In genomic region chr3:51670053-51670666, GRCh38 we compare ENCODE assay signal across 8 cellular contexts. TPM values are rescaled to one million over a fixed set of nuclear protein-coding genes. Genes with fewer than 3 reads are reported as not detected.
DNase-seq lines count a peak whose midpoint lies in the region; ATAC-seq and TF ChIP-seq lines count a peak whose summit lies in the region.

No MANE protein-coding gene starts in this region.

- H3K79me2 ChIP-seq in SK-N-SH (ENCODE audit: insufficient read depth) = peaks cover 24% of the 10 kb centered on the region
- H3K79me2 ChIP-seq in hepatocyte = peaks cover 18% of the 10 kb centered on the region

- TF ChIP-seq RAD21 in SK-N-SH (IDR thresholded peaks at IDR 0.05; ENCODE audit: low read length) = no peak

- ATAC-seq in SK-N-SH treated with all-trans-retinoic acid at 6 μM for 48 hours = no peak
- ATAC-seq in activated B cell treated with CpG ODN at 0.5 μM for 24 hours (ENCODE audit: low read depth) = no peak
- no peak for ATAC-seq in stimulated activated naive CD8-positive, alpha-beta T cell treated with anti-CD3 and anti-CD28 coated beads, Interleukin-15, Interleukin-2, amounts not matched to agents 100 U/mL and 50 U/mL, for 24 hours
- no peak for ATAC-seq in HG02678 (IDR thresholded peaks at IDR 0.05; ENCODE audit: unreplicated experiment)
- ATAC-seq in HG02938 (IDR thresholded peaks at IDR 0.05; ENCODE audit: unreplicated experiment) = no peak
- ATAC-seq in GM21528 (IDR thresholded peaks at IDR 0.05; ENCODE audit: low FRiP score, unreplicated experiment) = no peak

- no peak overlapping the region for H3K9ac ChIP-seq in SK-N-SH

- intact Hi-C loops in activated B cell treated with CpG ODN at 0.5 μM for 24 hours (cut with micrococcal nuclease) = loop anchor here (5.0 kb wide), 3 partner anchors 867 to 1948 kb away; partner anchors contain the start of genes C3orf18, GMPPB, HEMK1 and UQCC5

- CTCF ChIA-PET in SK-N-SH (lab: Yijun Ruan, JAX) (interaction anchor here (0.7 to 10.3 kb wide), 32 partner anchors 8 to 1060 kb away, joined by 3 to 209 read pairs (median 5); partner anchors contain the start of genes DCAF1, GRM2 and RAD54L2), activated B cell treated with CpG ODN at 0.5 μM for 24 hours (lab: Charles Lee) (interaction anchor here (0.6 to 6.7 kb wide), 8 partner anchors 11 to 376 kb away, joined by 3 to 89 read pairs (median 4); partner anchors contain the start of gene DCAF1)

- peaks cover 48% of the 10 kb centered on the region for H3K4me1 Mint-ChIP-seq in activated B cell treated with CpG ODN at 0.5 μM for 24 hours

- H3K27me3 ChIP-seq in SK-N-SH (ENCODE audit: insufficient read depth) = no peaks in the 10 kb centered on the region
- no peaks in the 10 kb centered on the region for H3K27me3 ChIP-seq in hepatocyte

- H3K27ac ChIP-seq in SK-N-SH (ENCODE audit: low read depth in 2 of 2, low read length in 1 of 2) (peak overlapping the region in 1 of 2 experiments; percentile 47; a peak in 1 of 4 replicates), hepatocyte (peak overlapping the region; percentile 42)

- POLR2A ChIA-PET in SK-N-SH (lab: Yijun Ruan, JAX) (interaction anchor here (0.7 to 3.1 kb wide), 3 partner anchors 131 to 279 kb away, joined by 3 to 29 read pairs (median 4); partner anchors contain the start of genes DCAF1 and RBM15B), activated B cell treated with CpG ODN at 0.5 μM for 24 hours (lab: Charles Lee) (interaction anchor here (0.8 to 7.7 kb wide), 5 partner anchors 12 to 169 kb away, joined by 3 to 94 read pairs (median 5); partner anchors contain the start of gene DCAF1)

- H3K4me3 ChIP-seq in SK-N-SH (ENCODE audit: low read depth in 2 of 2, low read length in 1 of 2) = peak overlapping the region in 1 of 2 experiments; percentile 85; a peak in 3 of 4 replicates
- H3K4me3 ChIP-seq in hepatocyte = no peak overlapping the region

- H4K20me1 ChIP-seq in SK-N-SH (ENCODE audit: insufficient read depth) (peaks cover 8% of the 10 kb centered on the region; the same call in 1 of the 2 replicates), hepatocyte (ENCODE audit: insufficient read depth, poor library complexity, severe bottlenecking) (no peaks in the 10 kb centered on the region)

- peaks cover 13% of the 10 kb centered on the region for H3F3A ChIP-seq in SK-N-SH (replicated peaks; ENCODE audit: insufficient read depth)

- DNase-seq in SK-N-SH (no peak), activated B cell treated with CpG ODN at 0.5 μM for 24 hours (no peak), hepatocyte (ENCODE audit: low spot score) (no peak)
- DNase-seq in stimulated activated naive CD8-positive, alpha-beta T cell treated with anti-CD3 and anti-CD28 coated beads, Interleukin-15, Interleukin-2, amounts not matched to agents 100 U/mL and 50 U/mL, for 24 hours = peak; percentile 13

- WGBS in SK-N-SH (ENCODE audit: low lambda C conversion rate) = 95% methylated on average over 11 of the region's 11 CpGs
- 88% methylated on average over 11 of the region's 11 CpGs for WGBS in hepatocyte (ENCODE audit: low lambda C conversion rate, missing lambda C conversion rate)

- TF ChIP-seq CTCF in SK-N-SH (IDR thresholded peaks at IDR 0.05) (no peak), activated B cell treated with CpG ODN at 0.5 μM for 24 hours (IDR thresholded peaks at IDR 0.05) (no peak), hepatocyte (IDR thresholded peaks at IDR 0.05; ENCODE audit: poor library complexity) (no peak)

- H3K4me2 ChIP-seq in SK-N-SH (peak overlapping the region; percentile 100; the same call in 1 of the 2 replicates), hepatocyte (peak overlapping the region; percentile 94)

- no peaks in the 10 kb centered on the region for H3K9me3 Mint-ChIP-seq in activated B cell treated with CpG ODN at 0.5 μM for 24 hours

- H3K4me3 Mint-ChIP-seq in activated B cell treated with CpG ODN at 0.5 μM for 24 hours = peak overlapping the region; percentile 89

- H3K36me3 Mint-ChIP-seq in activated B cell treated with CpG ODN at 0.5 μM for 24 hours (ENCODE audit: low read depth) = peaks cover 9% of the 10 kb centered on the region

- H3K9me2 ChIP-seq in SK-N-SH = no peaks in the 10 kb centered on the region
- no peaks in the 10 kb centered on the region for H3K9me2 ChIP-seq in hepatocyte (replicated peaks; ENCODE audit: insufficient read depth)

- H2AFZ ChIP-seq in SK-N-SH (ENCODE audit: low read depth) = no peak overlapping the region
- H2AFZ ChIP-seq in hepatocyte = no peak overlapping the region

- peak overlapping the region; percentile 66 for H3K27ac Mint-ChIP-seq in activated B cell treated with CpG ODN at 0.5 μM for 24 hours

- H3K36me3 ChIP-seq in SK-N-SH (replicated peaks in 1 of 2; ENCODE audit: control insufficient read depth in 1 of 2, insufficient read depth in 2 of 2, low read length in 1 of 2) (peaks cover 0 to 15% of the 10 kb centered on the region in 2 experiments), hepatocyte (replicated peaks; ENCODE audit: insufficient read depth, low read depth) (no peaks in the 10 kb centered on the region)

- no peaks in the 10 kb centered on the region for H3K27me3 Mint-ChIP-seq in activated B cell treated with CpG ODN at 0.5 μM for 24 hours

- TF ChIP-seq EP300 in SK-N-SH (IDR thresholded peaks at IDR 0.05; ENCODE audit: borderline replicate concordance in 1 of 2, low read depth in 1 of 2, low read length in 1 of 2) = no peak

- H3K4me1 ChIP-seq in SK-N-SH (ENCODE audit: control insufficient read depth in 1 of 2, insufficient read depth in 2 of 2, low read depth in 1 of 2, low read length in 1 of 2) (peaks cover 10 to 22% of the 10 kb centered on the region in 2 experiments; a peak in 3 of 4 replicates), hepatocyte (ENCODE audit: insufficient read depth) (peaks cover 13% of the 10 kb centered on the region)

- H3K9me3 ChIP-seq in SK-N-SH (no peaks in the 10 kb centered on the region), hepatocyte (ENCODE audit: low read depth) (no peaks in the 10 kb centered on the region)

TF ChIP-seq in SK-N-SH, 30 proteins besides CTCF, POLR2A, EP300 and RAD21 (continues in another document):
- TF ChIP-seq NFIC (IDR thresholded peaks at IDR 0.05; ENCODE audit: borderline replicate concordance) = no peak
- TF ChIP-seq, protein P1, sequence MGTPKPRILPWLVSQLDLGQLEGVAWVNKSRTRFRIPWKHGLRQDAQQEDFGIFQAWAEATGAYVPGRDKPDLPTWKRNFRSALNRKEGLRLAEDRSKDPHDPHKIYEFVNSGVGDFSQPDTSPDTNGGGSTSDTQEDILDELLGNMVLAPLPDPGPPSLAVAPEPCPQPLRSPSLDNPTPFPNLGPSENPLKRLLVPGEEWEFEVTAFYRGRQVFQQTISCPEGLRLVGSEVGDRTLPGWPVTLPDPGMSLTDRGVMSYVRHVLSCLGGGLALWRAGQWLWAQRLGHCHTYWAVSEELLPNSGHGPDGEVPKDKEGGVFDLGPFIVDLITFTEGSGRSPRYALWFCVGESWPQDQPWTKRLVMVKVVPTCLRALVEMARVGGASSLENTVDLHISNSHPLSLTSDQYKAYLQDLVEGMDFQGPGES (IDR thresholded peaks at IDR 0.05; ENCODE audit: low read depth, low read length) = no peak
- no peak for TF ChIP-seq SMC3 (IDR thresholded peaks at IDR 0.05; ENCODE audit: low read depth, low read length)
- no peak for TF ChIP-seq POLR2AphosphoS5 (IDR thresholded peaks at IDR 0.05; ENCODE audit: low read depth, low read length)
- TF ChIP-seq GABPA (IDR thresholded peaks at IDR 0.05; ENCODE audit: low read depth) = no peak

TF ChIP-seq in SK-N-SH treated with all-trans-retinoic acid at 6 μM for 48 hours, 23 proteins besides CTCF, POLR2A, EP300 and RAD21 (continues in another document):
- TF ChIP-seq, protein P2, sequence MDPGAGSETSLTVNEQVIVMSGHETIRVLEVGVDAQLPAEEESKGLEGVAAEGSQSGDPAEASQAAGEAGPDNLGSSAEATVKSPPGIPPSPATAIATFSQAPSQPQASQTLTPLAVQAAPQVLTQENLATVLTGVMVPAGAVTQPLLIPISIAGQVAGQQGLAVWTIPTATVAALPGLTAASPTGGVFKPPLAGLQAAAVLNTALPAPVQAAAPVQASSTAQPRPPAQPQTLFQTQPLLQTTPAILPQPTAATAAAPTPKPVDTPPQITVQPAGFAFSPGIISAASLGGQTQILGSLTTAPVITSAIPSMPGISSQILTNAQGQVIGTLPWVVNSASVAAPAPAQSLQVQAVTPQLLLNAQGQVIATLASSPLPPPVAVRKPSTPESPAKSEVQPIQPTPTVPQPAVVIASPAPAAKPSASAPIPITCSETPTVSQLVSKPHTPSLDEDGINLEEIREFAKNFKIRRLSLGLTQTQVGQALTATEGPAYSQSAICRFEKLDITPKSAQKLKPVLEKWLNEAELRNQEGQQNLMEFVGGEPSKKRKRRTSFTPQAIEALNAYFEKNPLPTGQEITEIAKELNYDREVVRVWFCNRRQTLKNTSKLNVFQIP (CRISPR knock-in tag; IDR thresholded peaks at IDR 0.05; ENCODE audit: borderline replicate concordance, low read depth) = no peak
- no peak for TF ChIP-seq ISL1 (CRISPR knock-in tag; IDR thresholded peaks at IDR 0.05)
- TF ChIP-seq ZNF70 (CRISPR knock-in tag; IDR thresholded peaks at IDR 0.05) = no peak
- no peak for TF ChIP-seq OSR1 (CRISPR knock-in tag; IDR thresholded peaks at IDR 0.05)

RNA-seq across cellular contexts. Expression of gene TEX264, which starts 0.9 kb away (rescaled TPM):
- polyA plus RNA-seq in SK-N-SH (2012; rRNA removed) (82.1 and 86.0 TPM in 2 replicates), hepatocyte (98.7 and 103 TPM in 2 replicates)
- polyA plus RNA-seq in SK-N-SH (2012; cell fraction: cytosol; rRNA removed) = 39.3 and 60.0 TPM in 2 replicates
- 71.2 and 84.0 TPM in 2 replicates for polyA plus RNA-seq in SK-N-SH (2012; cell fraction: nucleus; rRNA removed)
- total RNA-seq in activated B cell treated with CpG ODN at 0.5 μM for 24 hours (24.1 and 24.4 TPM in 2 replicates), hepatocyte (57.4 and 59.6 TPM in 2 replicates)

RNA-seq across cellular contexts. Expression of gene GRM2, which starts 36.7 kb away (rescaled TPM):
- 0.15 and 0.24 TPM in 2 replicates for polyA plus RNA-seq in SK-N-SH (2012; rRNA removed)
- polyA plus RNA-seq in SK-N-SH (2012; cell fraction: cytosol; rRNA removed) = 0.01 and 0.16 TPM in 2 replicates
- 0.55 and 0.82 TPM in 2 replicates for polyA plus RNA-seq in SK-N-SH (2012; cell fraction: nucleus; rRNA removed)
- 0.58 and 1.4 TPM in 2 replicates for total RNA-seq in activated B cell treated with CpG ODN at 0.5 μM for 24 hours
- 0.27 TPM in 1 of 2 replicates, not detected in the other for total RNA-seq in hepatocyte
- 0.10 TPM in 1 of 2 replicates, not detected in the other for polyA plus RNA-seq in hepatocyte
